8 cellular contexts compared by ENCODE assay signal in genomic region chr14:35121026-35121886, GRCh38. TPM values are rescaled to one million over a fixed set of nuclear protein-coding genes. Genes with fewer than 3 reads are reported as not detected.
DNase-seq lines count a peak whose midpoint lies in the region; ATAC-seq and TF ChIP-seq lines count a peak whose summit lies in the region.

No MANE protein-coding gene starts in this region.

- WGBS in prostate gland, result 16% methylated on average over 34 of the region's 34 CpGs

- peaks cover 57% of the 10 kb centered on the region for H3K36me3 Mint-ChIP-seq in CD8-positive, alpha-beta T cell
- H3K36me3 Mint-ChIP-seq in HFFc6 (ENCODE audit: low read depth), result peaks cover 24% of the 10 kb centered on the region
- peaks cover 37% of the 10 kb centered on the region for H3K36me3 Mint-ChIP-seq in activated CD4-positive, alpha-beta T cell treated with anti-CD3 and anti-CD28 coated beads, Interleukin-2, amount 10 ng/mL, durations not matched to agents 7 days and 5 days (ENCODE audit: low read depth)

- CTCF ChIA-PET in CD8-positive, alpha-beta T cell (lab: Charles Lee), result interaction anchor here (0.7 to 3.4 kb wide), 6 partner anchors 12 to 301 kb away, joined by 3 to 18 read pairs (median 4); no protein-coding TSS in a partner anchor
- CTCF ChIA-PET in activated CD4-positive, alpha-beta T cell treated with anti-CD3 and anti-CD28 coated beads, Interleukin-2, amount 10 ng/mL, durations not matched to agents 7 days and 5 days (lab: Charles Lee), result interaction anchor here (1.2 to 3.5 kb wide), 5 partner anchors 13 to 283 kb away, joined by 3 to 14 read pairs (median 4); partner anchors contain the start of gene NFKBIA

- no peaks in the 10 kb centered on the region for H3K27me3 ChIP-seq in CD8-positive, alpha-beta T cell (ENCODE audit: insufficient read depth, low read length)
- H3K27me3 ChIP-seq in prostate gland (replicated peaks; ENCODE audit: insufficient read depth), result no peaks in the 10 kb centered on the region

- no peak for TF ChIP-seq CTCF in CD8-positive, alpha-beta T cell (IDR thresholded peaks at IDR 0.05)
- TF ChIP-seq CTCF in HFFc6 (IDR thresholded peaks at IDR 0.05), result no peak
- no peak for TF ChIP-seq CTCF in fibroblast of the aortic adventitia (IDR thresholded peaks at IDR 0.05; ENCODE audit: insufficient read depth, low read length)
- no peak for TF ChIP-seq CTCF in prostate gland (IDR thresholded peaks at IDR 0.05)

- peaks cover 70% of the 10 kb centered on the region for H3K4me1 Mint-ChIP-seq in CD8-positive, alpha-beta T cell (ENCODE audit: low read depth)
- H3K4me1 Mint-ChIP-seq in HFFc6 (ENCODE audit: low read depth), result peaks cover 40% of the 10 kb centered on the region
- H3K4me1 Mint-ChIP-seq in activated CD4-positive, alpha-beta T cell treated with anti-CD3 and anti-CD28 coated beads, Interleukin-2, amount 10 ng/mL, durations not matched to agents 7 days and 5 days, result peaks cover 54% of the 10 kb centered on the region

- no peaks in the 10 kb centered on the region for H3K27me3 Mint-ChIP-seq in CD8-positive, alpha-beta T cell (ENCODE audit: low read depth)
- peaks cover 9% of the 10 kb centered on the region for H3K27me3 Mint-ChIP-seq in HFFc6 (ENCODE audit: insufficient read depth)
- H3K27me3 Mint-ChIP-seq in activated CD4-positive, alpha-beta T cell treated with anti-CD3 and anti-CD28 coated beads, Interleukin-2, amount 10 ng/mL, durations not matched to agents 7 days and 5 days, result no peaks in the 10 kb centered on the region

- TF ChIP-seq POLR2A in prostate gland (IDR thresholded peaks at IDR 0.05), result peak; percentile 49

- peak overlapping the region; percentile 90 for H3K4me3 ChIP-seq in CD8-positive, alpha-beta T cell (ENCODE audit: low read depth, low read length)
- peak overlapping the region; percentile 89 for H3K4me3 ChIP-seq in fibroblast of the aortic adventitia (ENCODE audit: low read depth, low read length)
- H3K4me3 ChIP-seq in prostate gland, result peak overlapping the region; percentile 59 to 61

- H3K4me3 Mint-ChIP-seq in CD8-positive, alpha-beta T cell, result peak overlapping the region; percentile 99
- peak overlapping the region; percentile 95 for H3K4me3 Mint-ChIP-seq in HFFc6
- peak overlapping the region; percentile 96 for H3K4me3 Mint-ChIP-seq in activated CD4-positive, alpha-beta T cell treated with anti-CD3 and anti-CD28 coated beads, Interleukin-2, amount 10 ng/mL, durations not matched to agents 7 days and 5 days

- H3K27ac Mint-ChIP-seq in CD8-positive, alpha-beta T cell, result peak overlapping the region; percentile 100
- H3K27ac Mint-ChIP-seq in HFFc6, result peak overlapping the region; percentile 100
- peak overlapping the region; percentile 100 for H3K27ac Mint-ChIP-seq in activated CD4-positive, alpha-beta T cell treated with anti-CD3 and anti-CD28 coated beads, Interleukin-2, amount 10 ng/mL, durations not matched to agents 7 days and 5 days

- H3K4me1 ChIP-seq in CD8-positive, alpha-beta T cell (ENCODE audit: insufficient read depth, low read length), result peaks cover 33% of the 10 kb centered on the region
- H3K4me1 ChIP-seq in prostate gland (replicated peaks), result no peaks in the 10 kb centered on the region

- no peak for DNase-seq in CD8-positive, alpha-beta T cell
- no peak for DNase-seq in HFFc6
- peak; percentile 9 for DNase-seq in activated CD4-positive, alpha-beta T cell treated with anti-CD3 and anti-CD28 coated beads, Interleukin-2, amount 10 ng/mL, durations not matched to agents 7 days and 5 days
- DNase-seq in fibroblast of the aortic adventitia (ENCODE audit: low read depth), result peak; percentile 32
- no peak for DNase-seq in prostate gland (ENCODE audit: low spot score)
- no peak for DNase-seq in hepatic stellate cell (ENCODE audit: low spot score)
- no peak for DNase-seq in SW480 (ENCODE audit: low spot score)

- no peaks in the 10 kb centered on the region for H3K9me3 ChIP-seq in CD8-positive, alpha-beta T cell (ENCODE audit: low read length)
- no peaks in the 10 kb centered on the region for H3K9me3 ChIP-seq in prostate gland

- POLR2A ChIA-PET in CD8-positive, alpha-beta T cell (lab: Charles Lee), result interaction anchor here (0.8 to 3.8 kb wide), 14 partner anchors 9 to 491 kb away, joined by 3 to 34 read pairs (median 4); partner anchors contain the start of genes BAZ1A, FAM177A1, NFKBIA and PSMA6
- POLR2A ChIA-PET in activated CD4-positive, alpha-beta T cell treated with anti-CD3 and anti-CD28 coated beads, Interleukin-2, amount 10 ng/mL, durations not matched to agents 7 days and 5 days (lab: Charles Lee), result interaction anchor here (0.5 to 0.9 kb wide), 4 partner anchors 10 to 284 kb away, joined by 3 to 5 read pairs (median 4); partner anchors contain the start of gene NFKBIA

- no peak for ATAC-seq in CD8-positive, alpha-beta T cell
- no peak for ATAC-seq in GM21786 (IDR thresholded peaks at IDR 0.05; ENCODE audit: unreplicated experiment)

- H3K9me3 Mint-ChIP-seq in CD8-positive, alpha-beta T cell, result no peaks in the 10 kb centered on the region
- no peaks in the 10 kb centered on the region for H3K9me3 Mint-ChIP-seq in HFFc6
- H3K9me3 Mint-ChIP-seq in activated CD4-positive, alpha-beta T cell treated with anti-CD3 and anti-CD28 coated beads, Interleukin-2, amount 10 ng/mL, durations not matched to agents 7 days and 5 days, result no peaks in the 10 kb centered on the region

- H3K36me3 ChIP-seq in CD8-positive, alpha-beta T cell (ENCODE audit: insufficient read depth, low read length), result no peaks in the 10 kb centered on the region
- no peaks in the 10 kb centered on the region for H3K36me3 ChIP-seq in prostate gland

- H3K27ac ChIP-seq in CD8-positive, alpha-beta T cell (ENCODE audit: low read depth, low read length), result peak overlapping the region; percentile 96
- H3K27ac ChIP-seq in prostate gland, result peak overlapping the region; percentile 92 to 98

- intact Hi-C loops in CD8-positive, alpha-beta T cell (cut with DNase I, micrococcal nuclease), result loop anchor here (5.0 to 10.0 kb wide), 6 partner anchors 249 to 706 kb away; partner anchors contain the start of genes EAPP (in 2 of the 2), INSM2 (in 2 of the 2) and BRMS1L (in 1 of the 2)
- intact Hi-C loops in prostate gland (cut with DNase I), result loop anchor here (5.0 to 10.0 kb wide), 5 partner anchors 74 to 666 kb away; partner anchors contain the start of genes BAZ1A and FAM177A1

RNA-seq across cellular contexts. Expression of gene PPP2R3C, which starts 0.5 kb away (rescaled TPM):
- 10 to 100 TPM; 44.2 to 51.4 TPM for total RNA-seq in CD8-positive, alpha-beta T cell
- total RNA-seq in HFFc6 (2021; fragmentation: NEBNext Ultra II Directional; extraction: Animal tissue kit (Norgen Biotek cat#: 25700)), result 10 to 100 TPM; 19.0 to 26.4 (median 23.8) TPM
- 10 to 100 TPM; 37.4 to 41.3 TPM for total RNA-seq in activated CD4-positive, alpha-beta T cell treated with anti-CD3 and anti-CD28 coated beads, Interleukin-2, amount 10 ng/mL, durations not matched to agents 7 days and 5 days
- total RNA-seq in fibroblast of the aortic adventitia (ENCODE audit: low replicate concordance), result 26.2 and 51.1 TPM in 2 replicates
- 10 to 100 TPM; 16.1 to 20.9 TPM for total RNA-seq in prostate gland

RNA-seq across cellular contexts. Expression of gene PRORP, which starts 1.1 kb away (rescaled TPM):
- total RNA-seq in CD8-positive, alpha-beta T cell, result 10 to 100 TPM; 16.5 to 21.9 TPM
- 10 to 100 TPM; 22.6 to 29.6 (median 26.6) TPM for total RNA-seq in HFFc6 (2021; fragmentation: NEBNext Ultra II Directional; extraction: Animal tissue kit (Norgen Biotek cat#: 25700))
- total RNA-seq in activated CD4-positive, alpha-beta T cell treated with anti-CD3 and anti-CD28 coated beads, Interleukin-2, amount 10 ng/mL, durations not matched to agents 7 days and 5 days, result 10 to 100 TPM; 40.2 to 46.0 TPM
- total RNA-seq in fibroblast of the aortic adventitia (ENCODE audit: low replicate concordance) (8.9 and 36.2 TPM in 2 replicates), prostate gland (10 to 100 TPM; 19.7 to 27.9 TPM)

Comparison
In these comparisons a context has a peak if more than half of its experiments do, and no peak if none do; other contexts are left out.
1. DNase-seq: peak in activated CD4-positive, alpha-beta T cell treated with anti-CD3 and anti-CD28 coated beads, Interleukin-2, amount 10 ng/mL, durations not matched to agents 7 days and 5 days (single experiment) and fibroblast of the aortic adventitia (single experiment); none in CD8-positive, alpha-beta T cell (0 of 7), HFFc6 (single experiment), prostate gland (single experiment), hepatic stellate cell (single experiment) and SW480 (single experiment).
2. Peak in every context shown above with its lines, with median percentiles within 50 percentile points of each other: H3K4me3 ChIP-seq, H3K27ac Mint-ChIP-seq and H3K4me3 Mint-ChIP-seq.